ENCODE assay signal across 29 cellular contexts in genomic region chr4:16029886-16030285, GRCh38. TPM values are rescaled to one million over a fixed set of nuclear protein-coding genes. Genes with fewer than 3 reads are reported as not detected.
DNase-seq lines count a peak whose midpoint lies in the region; ATAC-seq and TF ChIP-seq lines count a peak whose summit lies in the region.
"Had no signal": no experiment of that assay in that cellular context is flagged by ENCODE, and none has a peak within 500 bp of the region (broad histone marks: within the 10 kb centered on the region; RNA-seq: fewer than 3 reads in every experiment).

No MANE protein-coding gene starts in this region.

- peaks cover 25% of the 10 kb centered on the region for H3K4me1 Mint-ChIP-seq in endodermal cell
- H3K4me1 Mint-ChIP-seq: CD4-positive, CD25-positive, alpha-beta regulatory T cell; stimulated activated memory B cell treated with anti-CD40 and anti-IgM and Interleukin-4, amounts not matched to agents 10 μg/mL and 1 μg/mL and 100 μg/mL, for 72 hours had no signal

- H3K4me1 ChIP-seq in HEK293 (ENCODE audit: control insufficient read depth, insufficient read depth, low read length), result no peaks in the 10 kb centered on the region
- H3K4me1 ChIP-seq in endodermal cell (ENCODE audit: control insufficient read depth, insufficient read depth, low read length), result peaks cover 20% of the 10 kb centered on the region
- H3K4me1 ChIP-seq in right cardiac atrium (ENCODE audit: control insufficient read depth, insufficient read depth, low read length), result no peaks in the 10 kb centered on the region
- H3K4me1 ChIP-seq in BE2C, result no peaks in the 10 kb centered on the region
- H3K4me1 ChIP-seq: suprapubic skin had no signal

- H3K4me3 Mint-ChIP-seq in endodermal cell, result no peak overlapping the region
- H3K4me3 Mint-ChIP-seq: activated CD4-positive, alpha-beta memory T cell treated with anti-CD3 and anti-CD28 coated beads for 36 hours; CD4-positive, CD25-positive, alpha-beta regulatory T cell; stimulated activated memory B cell treated with anti-CD40 and anti-IgM and Interleukin-4, amounts not matched to agents 10 μg/mL and 1 μg/mL and 100 μg/mL, for 72 hours; T-helper 1 cell treated with Interleukin-12 subunit alpha and Interleukin-12 subunit beta and Interleukin-4 antibody, amounts not matched to agents 30 μg/mL and 1 μg/mL, for 36 hours had no signal

- H3K9ac ChIP-seq in endodermal cell (ENCODE audit: extremely low read depth, low read length, poor library complexity, severe bottlenecking), result no peak overlapping the region
- H3K9ac ChIP-seq: SK-N-SH had no signal

- no peaks in the 10 kb centered on the region for H3K36me3 ChIP-seq in HEK293 (ENCODE audit: control insufficient read depth in 2 of 2, insufficient read depth in 1 of 2, low read length in 2 of 2)
- no peaks in the 10 kb centered on the region for H3K36me3 ChIP-seq in endodermal cell (ENCODE audit: control insufficient read depth, insufficient read depth, low read length)
- no peaks in the 10 kb centered on the region for H3K36me3 ChIP-seq in BE2C
- H3K36me3 ChIP-seq: suprapubic skin had no signal

- H3K9me3 Mint-ChIP-seq in endodermal cell, result no peaks in the 10 kb centered on the region
- H3K9me3 Mint-ChIP-seq: activated CD4-positive, alpha-beta memory T cell treated with anti-CD3 and anti-CD28 coated beads for 36 hours; CD4-positive, CD25-positive, alpha-beta regulatory T cell; stimulated activated memory B cell treated with anti-CD40 and anti-IgM and Interleukin-4, amounts not matched to agents 10 μg/mL and 1 μg/mL and 100 μg/mL, for 72 hours; T-helper 1 cell treated with Interleukin-12 subunit alpha and Interleukin-12 subunit beta and Interleukin-4 antibody, amounts not matched to agents 30 μg/mL and 1 μg/mL, for 36 hours had no signal

- intact Hi-C loops in right cardiac atrium (cut with DNase I), result loop anchor here (5.0 to 10.0 kb wide), 4 partner anchors 135 to 237 kb away; no protein-coding TSS in a partner anchor

- CTCF ChIA-PET in HEK293 (lab: Yijun Ruan, JAX), result interaction anchor here (0.6 to 4.4 kb wide), 7 partner anchors 99 to 517 kb away, joined by 3 to 21 read pairs (median 4); no protein-coding TSS in a partner anchor

- peak overlapping the region; percentile 23 for H3K27ac Mint-ChIP-seq in endodermal cell
- H3K27ac Mint-ChIP-seq: activated CD4-positive, alpha-beta memory T cell treated with anti-CD3 and anti-CD28 coated beads for 36 hours; CD4-positive, CD25-positive, alpha-beta regulatory T cell; stimulated activated memory B cell treated with anti-CD40 and anti-IgM and Interleukin-4, amounts not matched to agents 10 μg/mL and 1 μg/mL and 100 μg/mL, for 72 hours; T-helper 1 cell treated with Interleukin-12 subunit alpha and Interleukin-12 subunit beta and Interleukin-4 antibody, amounts not matched to agents 30 μg/mL and 1 μg/mL, for 36 hours had no signal

- peaks cover 4% of the 10 kb centered on the region for H3K27me3 Mint-ChIP-seq in endodermal cell (ENCODE audit: insufficient read depth)

- no peak for ATAC-seq in right cardiac atrium
- ATAC-seq: activated CD4-positive, CD25-positive, alpha-beta regulatory T cell treated with anti-CD3 and anti-CD28 coated beads, Interleukin-2, amount 50 U/mL, for 24 hours; sciatic nerve; stimulated activated memory B cell treated with anti-CD40 and anti-IgM and Interleukin-4, amounts not matched to agents 10 μg/mL and 1 μg/mL and 100 μg/mL, for 72 hours had no signal

- H3K36me3 Mint-ChIP-seq in endodermal cell (ENCODE audit: low read depth), result no peaks in the 10 kb centered on the region
- H3K36me3 Mint-ChIP-seq: activated CD4-positive, alpha-beta memory T cell treated with anti-CD3 and anti-CD28 coated beads for 36 hours; CD4-positive, CD25-positive, alpha-beta regulatory T cell; stimulated activated memory B cell treated with anti-CD40 and anti-IgM and Interleukin-4, amounts not matched to agents 10 μg/mL and 1 μg/mL and 100 μg/mL, for 72 hours had no signal

- DNase-seq in NOMO-1 treated with DMSO at 0.1 percent for 48 hours (lab: John Stamatoyannopoulos, UW; ENCODE audit: unreplicated experiment) (peak; percentile 39), endodermal cell (no peak), renal cortical epithelial cell (ENCODE audit: low read depth) (peak; percentile 27), right cardiac atrium (no peak), BE2C (no peak)
- no peak for DNase-seq in activated effector memory CD4-positive, alpha-beta T cell treated with Interleukin-2 at 50 U/mL for 16 hours
- DNase-seq: activated CD4-positive, alpha-beta memory T cell treated with anti-CD3 and anti-CD28 coated beads for 36 hours; activated CD8-positive, alpha-beta memory T cell treated with anti-CD3 and anti-CD28 coated beads, Interleukin-2, amount 50 U/mL, for 48 hours; activated naive CD4-positive, alpha-beta T cell treated with anti-CD3 and anti-CD28 coated beads, Interleukin-2, amount 50 U/mL, for 16 hours; aorta; caudate nucleus; CD4-positive, CD25-positive, alpha-beta regulatory T cell; dermis blood vessel endothelial cell; KBM-7; NCI-H1436 treated with DMSO at 0.1 percent for 48 hours; NCI-H2107; NCI-H446; SK-N-SH; stimulated activated CD4-positive, alpha-beta T cell treated with anti-CD3 and anti-CD28 coated beads, Interleukin-4, amount 100 ng/mL, for 4 hours had no signal

- POLR2A ChIA-PET in HEK293 (lab: Yijun Ruan, JAX), result no interaction called here

- H3K9me3 ChIP-seq in HEK293 (ENCODE audit: control insufficient read depth, insufficient read depth, low read depth, low read length), result no peaks in the 10 kb centered on the region
- no peaks in the 10 kb centered on the region for H3K9me3 ChIP-seq in endodermal cell (ENCODE audit: control insufficient read depth, low read length)
- no peaks in the 10 kb centered on the region for H3K9me3 ChIP-seq in right cardiac atrium (ENCODE audit: control insufficient read depth, low read length)
- H3K9me3 ChIP-seq in BE2C, result no peaks in the 10 kb centered on the region
- H3K9me3 ChIP-seq: SK-N-SH, suprapubic skin had no signal

- H3K27me3 ChIP-seq in endodermal cell (ENCODE audit: control insufficient read depth, insufficient read depth, low read length, poor library complexity, severe bottlenecking) (peaks cover 34% of the 10 kb centered on the region), right cardiac atrium (ENCODE audit: control insufficient read depth, insufficient read depth) (no peaks in the 10 kb centered on the region), BE2C (no peaks in the 10 kb centered on the region)
- H3K27me3 ChIP-seq: suprapubic skin had no signal

- H3K4me3 ChIP-seq in HEK293 (ENCODE audit: low read depth, low read length) (no peak overlapping the region), endodermal cell (ENCODE audit: low read length) (no peak overlapping the region), right cardiac atrium (ENCODE audit: low read length) (no peak overlapping the region), BE2C (ENCODE audit: low read depth, low read length) (no peak overlapping the region)
- H3K4me3 ChIP-seq: lung, suprapubic skin had no signal

- TF ChIP-seq CTCF in HEK293 (tag by site-specific recombination; IDR thresholded peaks at IDR 0.05) (no peak), endodermal cell (conservative IDR thresholded peaks at IDR 0.05) (no peak), BE2C (IDR thresholded peaks at IDR 0.05; ENCODE audit: low read depth, low read length) (no peak)

- WGBS in endodermal cell (ENCODE audit: insufficient coverage in 1 of 2, insufficient read length in 1 of 2), 2 experiments, result 33% methylated on average over 1 of the region's 1 CpG; no CpG with 5 or more reads in 1 of the 2 experiments
- WGBS in right cardiac atrium, result 81% methylated on average over 1 of the region's 1 CpG

- H3K27ac ChIP-seq in HEK293 (ENCODE audit: extremely low read depth, low read depth, low read length) (no peak overlapping the region), endodermal cell (ENCODE audit: low read depth, low read length) (no peak overlapping the region), right cardiac atrium (ENCODE audit: low read length) (no peak overlapping the region)
- H3K27ac ChIP-seq: suprapubic skin had no signal

TF ChIP-seq in HEK293, 187 proteins besides CTCF, POLR2A, EP300 and RAD21:
- TF ChIP-seq PRDM1 (tag by site-specific recombination; IDR thresholded peaks at IDR 0.05), result peak; percentile 40; the same call in 1 of the 2 replicates
- TF ChIP-seq, protein P1, sequence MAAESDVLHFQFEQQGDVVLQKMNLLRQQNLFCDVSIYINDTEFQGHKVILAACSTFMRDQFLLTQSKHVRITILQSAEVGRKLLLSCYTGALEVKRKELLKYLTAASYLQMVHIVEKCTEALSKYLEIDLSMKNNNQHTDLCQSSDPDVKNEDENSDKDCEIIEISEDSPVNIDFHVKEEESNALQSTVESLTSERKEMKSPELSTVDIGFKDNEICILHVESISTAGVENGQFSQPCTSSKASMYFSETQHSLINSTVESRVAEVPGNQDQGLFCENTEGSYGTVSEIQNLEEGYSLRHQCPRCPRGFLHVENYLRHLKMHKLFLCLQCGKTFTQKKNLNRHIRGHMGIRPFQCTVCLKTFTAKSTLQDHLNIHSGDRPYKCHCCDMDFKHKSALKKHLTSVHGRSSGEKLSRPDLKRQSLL (tag by site-specific recombination; IDR thresholded peaks at IDR 0.05), result no peak

RNA-seq across cellular contexts. Expression of gene PROM1, which starts 53.9 kb away (rescaled TPM):
- 10 to 100 TPM; 38.6 to 51.6 TPM for total RNA-seq in endodermal cell
- 36.1 TPM for polyA plus RNA-seq in endodermal cell (2013, experiment 1 of 2)
- 33.6 TPM for polyA plus RNA-seq in endodermal cell (2013, experiment 2 of 2)
- 61.6 and 98.4 TPM in 2 replicates for total RNA-seq in renal cortical epithelial cell
- total RNA-seq in right cardiac atrium, result 10 to 100 TPM in 1 of 4 donors, 1 to 10 TPM in 3; 5.4 to 12.3 (median 7.3) TPM
- 3.2 TPM for polyA plus RNA-seq in right cardiac atrium
- polyA plus RNA-seq in BE2C (2012; ENCODE audit: insufficient read depth, insufficient read length, low read depth), result 0.79 TPM
- total RNA-seq: activated CD4-positive, alpha-beta memory T cell treated with anti-CD3 and anti-CD28 coated beads for 36 hours; H4; OCI-LY7 had no signal
- polyA plus RNA-seq: CD4-positive, CD25-positive, alpha-beta regulatory T cell; keratinocyte; SK-N-SH had no signal

Comparison
In these comparisons a context has a peak if more than half of its experiments do, and no peak if none do; other contexts are left out.
1. DNase-seq: peak in NOMO-1 treated with DMSO at 0.1 percent for 48 hours (single experiment) and renal cortical epithelial cell (single experiment); none in endodermal cell (single experiment), activated effector memory CD4-positive, alpha-beta T cell treated with Interleukin-2 at 50 U/mL for 16 hours (single experiment), right cardiac atrium (0 of 3) and BE2C (single experiment).